ENCODE assay signal across 10 cellular contexts in the genomic region with DNA sequence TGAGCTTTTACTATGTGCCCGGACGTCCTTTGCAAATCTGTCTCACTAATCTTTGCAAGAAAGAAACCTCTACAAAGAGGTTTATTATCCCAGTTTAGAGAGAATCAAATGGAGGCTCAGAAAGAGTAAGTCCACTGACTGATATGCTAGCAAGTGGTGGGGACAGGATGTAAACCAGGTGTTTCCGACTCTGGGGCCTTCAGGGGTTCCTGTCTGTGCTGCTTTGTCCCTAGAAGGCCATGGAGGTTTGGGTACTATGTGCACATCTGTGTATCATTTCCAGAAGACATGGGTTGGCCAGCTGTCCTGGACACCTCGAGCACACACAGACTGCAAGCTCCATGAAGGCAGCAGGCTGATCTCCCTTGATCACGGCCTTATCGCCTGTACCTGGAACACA. TPM values are rescaled to one million over a fixed set of nuclear protein-coding genes. Genes with fewer than 3 reads are reported as not detected.
DNase-seq lines count a peak whose midpoint lies in the region; ATAC-seq and TF ChIP-seq lines count a peak whose summit lies in the region.
"Had no signal": no experiment of that assay in that cellular context is flagged by ENCODE, and none has a peak within 500 bp of the region (broad histone marks: within the 10 kb centered on the region; RNA-seq: fewer than 3 reads in every experiment).

No MANE protein-coding gene starts in this region.

- TF ChIP-seq CTCF in CD8-positive, alpha-beta T cell (IDR thresholded peaks at IDR 0.05) = no peak
- TF ChIP-seq CTCF in KMS-11 (conservative IDR thresholded peaks at IDR 0.05; ENCODE audit: low read depth, low read length) (no peak), natural killer cell (IDR thresholded peaks at IDR 0.05) (no peak), left lung (IDR thresholded peaks at IDR 0.05) (no peak)

- H3K36me3 Mint-ChIP-seq in CD8-positive, alpha-beta T cell = peaks cover 32% of the 10 kb centered on the region
- peaks cover 8% of the 10 kb centered on the region for H3K36me3 Mint-ChIP-seq in activated naive CD8-positive, alpha-beta T cell treated with anti-CD3 and anti-CD28 coated beads, Interleukin-2, amount 50 U/mL, for 24 hours (ENCODE audit: low read depth)
- no peaks in the 10 kb centered on the region for H3K36me3 Mint-ChIP-seq in natural killer cell

- no peaks in the 10 kb centered on the region for H3K36me3 ChIP-seq in CD8-positive, alpha-beta T cell (ENCODE audit: insufficient read depth, low read length)
- H3K36me3 ChIP-seq in KMS-11 (ENCODE audit: insufficient read depth) (no peaks in the 10 kb centered on the region), left lung (peaks cover 0 to 40% of the 10 kb centered on the region in 2 donors)
- H3K36me3 ChIP-seq: ovary had no signal

- H3K9me3 Mint-ChIP-seq in CD8-positive, alpha-beta T cell = no peaks in the 10 kb centered on the region
- H3K9me3 Mint-ChIP-seq in activated naive CD8-positive, alpha-beta T cell treated with anti-CD3 and anti-CD28 coated beads, Interleukin-2, amount 50 U/mL, for 24 hours = no peaks in the 10 kb centered on the region
- no peaks in the 10 kb centered on the region for H3K9me3 Mint-ChIP-seq in natural killer cell

- peaks cover 45% of the 10 kb centered on the region for H3K4me1 Mint-ChIP-seq in CD8-positive, alpha-beta T cell (ENCODE audit: low read depth)
- H3K4me1 Mint-ChIP-seq in activated naive CD8-positive, alpha-beta T cell treated with anti-CD3 and anti-CD28 coated beads, Interleukin-2, amount 50 U/mL, for 24 hours = peaks cover 38% of the 10 kb centered on the region
- peaks cover 23 to 42% of the 10 kb centered on the region in 2 donors for H3K4me1 Mint-ChIP-seq in natural killer cell

- H3K9ac ChIP-seq in KMS-11 = no peak overlapping the region; the same call in 1 of the 2 replicates

- no peaks in the 10 kb centered on the region for H3K27me3 Mint-ChIP-seq in CD8-positive, alpha-beta T cell (ENCODE audit: low read depth)
- H3K27me3 Mint-ChIP-seq in activated naive CD8-positive, alpha-beta T cell treated with anti-CD3 and anti-CD28 coated beads, Interleukin-2, amount 50 U/mL, for 24 hours = no peaks in the 10 kb centered on the region
- no peaks in the 10 kb centered on the region for H3K27me3 Mint-ChIP-seq in natural killer cell (ENCODE audit: low read depth in 2 of 2)

- H3K9me3 ChIP-seq in CD8-positive, alpha-beta T cell (ENCODE audit: low read length) = no peaks in the 10 kb centered on the region
- H3K9me3 ChIP-seq in left lung = no peaks in the 10 kb centered on the region
- H3K9me3 ChIP-seq: ovary had no signal

- H3K27ac Mint-ChIP-seq in CD8-positive, alpha-beta T cell = peak overlapping the region; percentile 76
- H3K27ac Mint-ChIP-seq in activated naive CD8-positive, alpha-beta T cell treated with anti-CD3 and anti-CD28 coated beads, Interleukin-2, amount 50 U/mL, for 24 hours = peak overlapping the region; percentile 98
- H3K27ac Mint-ChIP-seq in natural killer cell = peak overlapping the region; percentile 93 to 97

- POLR2A ChIA-PET in CD8-positive, alpha-beta T cell (lab: Charles Lee) = interaction anchor here (0.9 to 1.8 kb wide), 6 partner anchors 11 to 373 kb away, joined by 3 to 4 read pairs (median 4); no protein-coding TSS in a partner anchor

- no peak for DNase-seq in CD8-positive, alpha-beta T cell
- no peak for DNase-seq in activated naive CD8-positive, alpha-beta T cell treated with anti-CD3 and anti-CD28 coated beads, Interleukin-2, amount 50 U/mL, for 24 hours
- DNase-seq in natural killer cell (no peak), NCI-H526 treated with DMSO at 0.1 percent for 48 hours (lab: John Stamatoyannopoulos, UW) (no peak), left lung (no peak), left colon (no peak)
- no peak for DNase-seq in stimulated activated CD4-positive, alpha-beta T cell treated with anti-CD3 and anti-CD28 coated beads, Interleukin-1b, Interleukin-23, amount 100 ng/mL, for 48 hours
- DNase-seq: activated CD4-positive, alpha-beta T cell treated with anti-CD3 and anti-CD28 coated beads for 48 hours had no signal

- H3K4me3 Mint-ChIP-seq in CD8-positive, alpha-beta T cell = peak overlapping the region; percentile 98
- H3K4me3 Mint-ChIP-seq in activated naive CD8-positive, alpha-beta T cell treated with anti-CD3 and anti-CD28 coated beads, Interleukin-2, amount 50 U/mL, for 24 hours = peak overlapping the region; percentile 99
- H3K4me3 Mint-ChIP-seq in natural killer cell = peak overlapping the region; percentile 95

- no peak overlapping the region for H2AFZ ChIP-seq in KMS-11 (ENCODE audit: low read depth)

- H3K4me3 ChIP-seq in CD8-positive, alpha-beta T cell (ENCODE audit: low read depth, low read length) = peak overlapping the region; percentile 74
- H3K4me3 ChIP-seq in KMS-11 (IDR thresholded peaks at IDR 0.05; ENCODE audit: insufficient read depth, low read depth, low read length) (no peak overlapping the region), left lung (peak overlapping the region in 1 of 2 donors; percentile 56)
- H3K4me3 ChIP-seq: ovary had no signal

- H4K20me1 ChIP-seq in KMS-11 (ENCODE audit: insufficient read depth) = no peaks in the 10 kb centered on the region

- H3K4me1 ChIP-seq in CD8-positive, alpha-beta T cell (ENCODE audit: insufficient read depth, low read length) = peaks cover 38% of the 10 kb centered on the region
- H3K4me1 ChIP-seq in KMS-11 (ENCODE audit: low read depth, poor library complexity, severe bottlenecking) = peaks cover 37% of the 10 kb centered on the region
- peaks cover 5 to 20% of the 10 kb centered on the region in 2 donors for H3K4me1 ChIP-seq in left lung

- CTCF ChIA-PET in CD8-positive, alpha-beta T cell (lab: Charles Lee) = interaction anchor here (1.1 to 3.6 kb wide), 4 partner anchors 16 to 222 kb away, joined by 3 to 14 read pairs (median 4); a partner anchor contains a TSS

- peak overlapping the region; percentile 83 for H3K4me2 ChIP-seq in KMS-11

- no peak overlapping the region for H3K27ac ChIP-seq in CD8-positive, alpha-beta T cell (ENCODE audit: low read depth, low read length)
- H3K27ac ChIP-seq in KMS-11 (no peak overlapping the region), left lung (peak overlapping the region in 1 of 2 donors; percentile 92)

- ATAC-seq in CD8-positive, alpha-beta T cell = no peak
- no peak for ATAC-seq in activated naive CD8-positive, alpha-beta T cell treated with anti-CD3 and anti-CD28 coated beads, Interleukin-2, amount 50 U/mL, for 24 hours
- ATAC-seq in natural killer cell (no peak), left lung (no peak), left colon (no peak)

- intact Hi-C loops in CD8-positive, alpha-beta T cell (cut with DNase I, micrococcal nuclease) = loop anchor here in 1 of 2 experiments (2.0 kb wide), 2 partner anchors 38 to 48 kb away; no protein-coding TSS in a partner anchor
- intact Hi-C loops in natural killer cell (cut with micrococcal nuclease) = no loop called here
- intact Hi-C loops in left lung (cut with DNase I) = no loop called here
- intact Hi-C loops in left colon (cut with DNase I, micrococcal nuclease) = no loop called here

- H3K27me3 ChIP-seq in CD8-positive, alpha-beta T cell (ENCODE audit: insufficient read depth, low read length) = no peaks in the 10 kb centered on the region
- H3K27me3 ChIP-seq in KMS-11 (ENCODE audit: insufficient read depth, low read depth) (no peaks in the 10 kb centered on the region), left lung (no peaks in the 10 kb centered on the region)
- H3K27me3 ChIP-seq: ovary had no signal

- no peaks in the 10 kb centered on the region for H3K79me2 ChIP-seq in KMS-11 (ENCODE audit: insufficient read depth, low read depth)

RNA-seq across cellular contexts. Expression of a gene that starts 1.2 kb away (rescaled TPM):
- total RNA-seq in CD8-positive, alpha-beta T cell = 1 to 10 TPM; 5.4 to 5.9 TPM
- total RNA-seq in natural killer cell = 1 to 10 TPM; 3.0 to 4.2 (median 3.6) TPM
- total RNA-seq in left lung = 10 to 100 TPM; 12.0 to 12.3 TPM
- total RNA-seq in left colon = 1 to 10 TPM; 4.6 to 6.0 TPM

RNA-seq across cellular contexts. Expression of a gene that starts 13.5 kb away (rescaled TPM):
- not detected for total RNA-seq in CD8-positive, alpha-beta T cell
- under 1 TPM in 1 of 3 donors, not detected in 2; 0.20 TPM for total RNA-seq in natural killer cell
- under 1 TPM in 1 of 2 donors, not detected in 1; 0.06 TPM for total RNA-seq in left lung
- total RNA-seq in left colon = 1 to 10 TPM in 1 of 2 donors, under 1 TPM in 1; 0.09 to 2.2 TPM

RNA-seq across cellular contexts. Expression of a gene that starts 29.7 kb away (rescaled TPM):
- 100 to 1,000 TPM; 172 to 188 TPM for total RNA-seq in CD8-positive, alpha-beta T cell
- total RNA-seq in natural killer cell (100 to 1,000 TPM; 192 to 215 (median 192) TPM), left lung (100 to 1,000 TPM; 106 to 118 TPM), left colon (100 to 1,000 TPM; 122 to 130 TPM)
